In genomic region chr2:26520065-26520464, GRCh38 we compare ENCODE assay signal across 19 cellular contexts. TPM values are rescaled to one million over a fixed set of nuclear protein-coding genes. Genes with fewer than 3 reads are reported as not detected.
A peak's percentile ranks its signal among the peaks of the same experiment; 100 is the strongest.
DNase-seq lines count a peak whose midpoint lies in the region; ATAC-seq, FAIRE-seq and TF ChIP-seq lines count a peak whose summit lies in the region.
"Had no signal": no experiment of that assay in that cellular context is flagged by ENCODE, and none has a peak within 500 bp of the region (broad histone marks: within the 10 kb centered on the region; RNA-seq: fewer than 3 reads in every experiment).

No MANE protein-coding gene starts in this region.

- peak; percentile 77 for FAIRE-seq in urothelium cell line (lab: Jason Lieb, UNC)

- H3K4me3 Mint-ChIP-seq in activated naive CD4-positive, alpha-beta T cell treated with anti-CD3 and anti-CD28 coated beads, Interleukin-2, amount 50 U/mL, for 24 hours = peak overlapping the region; percentile 11
- no peak overlapping the region for H3K4me3 Mint-ChIP-seq in activated naive CD4-positive, alpha-beta T cell treated with anti-CD3 and anti-CD28 coated beads, Interleukin-2, amount 10 ng/mL, durations not matched to agents 7 days and 5 days
- H3K4me3 Mint-ChIP-seq in glutamatergic neuron (ENCODE audit: unreplicated experiment) = peak overlapping the region; percentile 20
- H3K4me3 Mint-ChIP-seq: GM23338 had no signal

- no peaks in the 10 kb centered on the region for H3K27me3 Mint-ChIP-seq in activated naive CD4-positive, alpha-beta T cell treated with anti-CD3 and anti-CD28 coated beads, Interleukin-2, amount 50 U/mL, for 24 hours
- peaks cover 26% of the 10 kb centered on the region for H3K27me3 Mint-ChIP-seq in activated naive CD4-positive, alpha-beta T cell treated with anti-CD3 and anti-CD28 coated beads, Interleukin-2, amount 10 ng/mL, durations not matched to agents 7 days and 5 days
- peaks cover 5% of the 10 kb centered on the region for H3K27me3 Mint-ChIP-seq in glutamatergic neuron (ENCODE audit: unreplicated experiment)

- peak overlapping the region; percentile 13 for H3K4me3 ChIP-seq in Jurkat, Clone E6-1 (ENCODE audit: low read length)
- H3K4me3 ChIP-seq: GM23338, HAP-1 had no signal

- no peak for ATAC-seq in GM21786 (IDR thresholded peaks at IDR 0.05; ENCODE audit: unreplicated experiment)
- ATAC-seq: GM23338 had no signal

- no peak for TF ChIP-seq CTCF in glutamatergic neuron (IDR thresholded peaks at IDR 0.05; ENCODE audit: partially characterized antibody, unreplicated experiment)

- CTCF ChIA-PET in activated naive CD4-positive, alpha-beta T cell treated with anti-CD3 and anti-CD28 coated beads, Interleukin-2, amount 10 ng/mL, durations not matched to agents 7 days and 5 days (lab: Charles Lee) = interaction anchor here (1.2 kb wide), 1 partner anchor 18 kb away, joined by 4 read pairs; no protein-coding TSS in a partner anchor

- H3K4me1 Mint-ChIP-seq in activated naive CD4-positive, alpha-beta T cell treated with anti-CD3 and anti-CD28 coated beads, Interleukin-2, amount 50 U/mL, for 24 hours = peaks cover 20% of the 10 kb centered on the region
- H3K4me1 Mint-ChIP-seq in activated naive CD4-positive, alpha-beta T cell treated with anti-CD3 and anti-CD28 coated beads, Interleukin-2, amount 10 ng/mL, durations not matched to agents 7 days and 5 days = peaks cover 12% of the 10 kb centered on the region
- peaks cover 24% of the 10 kb centered on the region for H3K4me1 Mint-ChIP-seq in glutamatergic neuron (ENCODE audit: low read depth, unreplicated experiment)
- H3K4me1 Mint-ChIP-seq: GM23338 had no signal

- no peaks in the 10 kb centered on the region for H3K9me3 Mint-ChIP-seq in activated naive CD4-positive, alpha-beta T cell treated with anti-CD3 and anti-CD28 coated beads, Interleukin-2, amount 50 U/mL, for 24 hours
- no peaks in the 10 kb centered on the region for H3K9me3 Mint-ChIP-seq in activated naive CD4-positive, alpha-beta T cell treated with anti-CD3 and anti-CD28 coated beads, Interleukin-2, amount 10 ng/mL, durations not matched to agents 7 days and 5 days
- H3K9me3 Mint-ChIP-seq in glutamatergic neuron (ENCODE audit: unreplicated experiment) = peaks cover 5% of the 10 kb centered on the region
- H3K9me3 Mint-ChIP-seq: GM23338 had no signal

- no peak for DNase-seq in activated naive CD4-positive, alpha-beta T cell treated with anti-CD3 and anti-CD28 coated beads, Interleukin-2, amount 10 ng/mL, durations not matched to agents 7 days and 5 days
- DNase-seq in Jurkat, Clone E6-1 (ENCODE audit: low read depth, low spot score) = no peak
- DNase-seq in glutamatergic neuron (no peak), urothelium cell line (ENCODE audit: low spot score) (no peak), Kasumi-1 (lab: John Stamatoyannopoulos, UW) (no peak)
- DNase-seq in activated CD4-positive, alpha-beta T cell treated with anti-CD3 and anti-CD28 coated beads, Interleukin-2, amount 50 U/mL, for 4 hours = no peak
- DNase-seq: 8988T, KBM-7, NCI-H1105, NCI-H146, NCI-H2029 treated with DMSO at 0.1 percent for 48 hours, NCI-H2171, NCI-H524 treated with DMSO at 0.1 percent for 48 hours, Right ventricle myocardium superior had no signal

- peak overlapping the region; percentile 75 for H3K27ac Mint-ChIP-seq in activated naive CD4-positive, alpha-beta T cell treated with anti-CD3 and anti-CD28 coated beads, Interleukin-2, amount 50 U/mL, for 24 hours
- no peak overlapping the region for H3K27ac Mint-ChIP-seq in activated naive CD4-positive, alpha-beta T cell treated with anti-CD3 and anti-CD28 coated beads, Interleukin-2, amount 10 ng/mL, durations not matched to agents 7 days and 5 days
- no peak overlapping the region for H3K27ac Mint-ChIP-seq in glutamatergic neuron (ENCODE audit: unreplicated experiment)
- H3K27ac Mint-ChIP-seq: GM23338 had no signal

- H3K36me3 Mint-ChIP-seq in activated naive CD4-positive, alpha-beta T cell treated with anti-CD3 and anti-CD28 coated beads, Interleukin-2, amount 50 U/mL, for 24 hours = no peaks in the 10 kb centered on the region
- no peaks in the 10 kb centered on the region for H3K36me3 Mint-ChIP-seq in activated naive CD4-positive, alpha-beta T cell treated with anti-CD3 and anti-CD28 coated beads, Interleukin-2, amount 10 ng/mL, durations not matched to agents 7 days and 5 days
- H3K36me3 Mint-ChIP-seq in glutamatergic neuron (ENCODE audit: unreplicated experiment) = no peaks in the 10 kb centered on the region

RNA-seq across cellular contexts. Expression of gene OTOF, which starts 42.1 kb away (rescaled TPM):
- 0.73 TPM for polyA plus RNA-seq in Jurkat, Clone E6-1 (2012; ENCODE audit: insufficient read depth, insufficient read length)
- total RNA-seq in glutamatergic neuron (ENCODE audit: unreplicated experiment) = 0.47 TPM
- total RNA-seq: Right ventricle myocardium superior, SK-MEL-5 had no signal
